In the genomic region with DNA sequence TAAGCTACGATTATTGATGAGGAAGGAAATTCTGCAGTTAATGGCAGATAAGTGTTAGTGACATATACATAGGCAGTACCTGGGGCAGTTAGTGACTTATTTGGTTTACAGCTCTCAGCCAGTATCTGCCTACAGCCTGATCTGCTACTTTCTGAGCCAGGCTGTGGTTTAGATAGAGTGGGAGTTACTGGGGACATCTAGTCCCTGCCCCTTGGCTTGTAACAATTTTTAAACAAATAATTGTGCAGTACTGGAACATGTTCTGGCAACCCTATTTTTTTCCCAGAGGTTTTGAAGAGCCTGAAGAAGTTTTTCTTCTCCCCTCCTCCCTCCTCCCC, we compare ENCODE assay signal across 9 cellular contexts. TPM values are rescaled to one million over a fixed set of nuclear protein-coding genes. Genes with fewer than 3 reads are reported as not detected.
DNase-seq lines count a peak whose midpoint lies in the region; ATAC-seq, FAIRE-seq and TF ChIP-seq lines count a peak whose summit lies in the region.
"Had no signal": no experiment of that assay in that cellular context is flagged by ENCODE, and none has a peak within 500 bp of the region (broad histone marks: within the 10 kb centered on the region; RNA-seq: fewer than 3 reads in every experiment).

No MANE protein-coding gene starts in this region.

- H3K4me1 ChIP-seq in upper lobe of right lung (peaks cover 13% of the 10 kb centered on the region), kidney (ENCODE audit: control insufficient read depth in 1 of 2, insufficient read depth in 1 of 2, low read depth in 1 of 2, low read length in 2 of 2) (peaks cover 0 to 5% of the 10 kb centered on the region in 2 donors)

- TF ChIP-seq CTCF in CD4-positive, alpha-beta T cell (IDR thresholded peaks at IDR 0.05): no peak
- TF ChIP-seq CTCF in upper lobe of right lung (IDR thresholded peaks at IDR 0.05) (no peak), kidney (IDR thresholded peaks at IDR 0.05; ENCODE audit: borderline replicate concordance, extremely low read depth, insufficient read depth) (no peak)

- H3K27me3 Mint-ChIP-seq in CD4-positive, alpha-beta T cell: peaks cover 45% of the 10 kb centered on the region
- H3K27me3 Mint-ChIP-seq in natural killer cell treated with Interleukin-12 subunit alpha and Interleukin-12 subunit beta and Interleukin-15 and Interleukin-18, amount 100 ng/mL, for 72 hours: peaks cover 39 to 46% of the 10 kb centered on the region in 2 donors

- no peaks in the 10 kb centered on the region for H3K9me3 ChIP-seq in CD4-positive, alpha-beta T cell (ENCODE audit: control insufficient read depth, low read length)
- H3K9me3 ChIP-seq in upper lobe of right lung (no peaks in the 10 kb centered on the region), kidney (ENCODE audit: control insufficient read depth in 1 of 2, low read length in 2 of 2) (peaks cover 3 to 10% of the 10 kb centered on the region in 2 donors)
- H3K9me3 ChIP-seq: neutrophil had no signal

- CTCF ChIA-PET in CD4-positive, alpha-beta T cell (lab: Charles Lee): no interaction called here

- H3K4me3 ChIP-seq in upper lobe of right lung (no peak overlapping the region), kidney (ENCODE audit: low read length in 2 of 2) (no peak overlapping the region)

- POLR2A ChIA-PET in CD4-positive, alpha-beta T cell (lab: Charles Lee): interaction anchor here (0.9 kb wide), 1 partner anchor 231 kb away, joined by 6 read pairs; no protein-coding TSS in a partner anchor

- intact Hi-C loops in CD4-positive, alpha-beta T cell (cut with DNase I, micrococcal nuclease): loop anchor here (5.0 to 10.0 kb wide), 6 partner anchors 230 to 1030 kb away; a partner anchor contains a TSS
- intact Hi-C loops in upper lobe of right lung (cut with DNase I) (no loop called here), kidney (cut with DNase I) (no loop called here)

- no peak for FAIRE-seq in kidney (lab: Jason Lieb, UNC)
- FAIRE-seq: islet of Langerhans had no signal

- H3K36me3 Mint-ChIP-seq in CD4-positive, alpha-beta T cell (ENCODE audit: low read depth): peaks cover 7% of the 10 kb centered on the region
- peaks cover 7% of the 10 kb centered on the region for H3K36me3 Mint-ChIP-seq in natural killer cell treated with Interleukin-12 subunit alpha and Interleukin-12 subunit beta and Interleukin-15 and Interleukin-18, amount 100 ng/mL, for 72 hours

- no peak overlapping the region for H3K27ac ChIP-seq in CD4-positive, alpha-beta T cell (ENCODE audit: low read depth, low read length)
- H3K27ac ChIP-seq in angular gyrus (ENCODE audit: low read depth, low read length): peak overlapping the region; percentile 89
- no peak overlapping the region for H3K27ac ChIP-seq in upper lobe of right lung
- H3K27ac ChIP-seq in kidney (ENCODE audit: low read depth in 2 of 2, low read length in 2 of 2): no peak overlapping the region
- H3K27ac ChIP-seq: neutrophil had no signal

- H3K27me3 ChIP-seq in CD4-positive, alpha-beta T cell (ENCODE audit: control insufficient read depth, insufficient read depth, low read length): peaks cover 4% of the 10 kb centered on the region
- peaks cover 47% of the 10 kb centered on the region for H3K27me3 ChIP-seq in upper lobe of right lung

- H3K9ac ChIP-seq in kidney (ENCODE audit: low read length in 2 of 2): no peak overlapping the region

- DNase-seq in CD4-positive, alpha-beta T cell: no peak
- peak; percentile 56 for DNase-seq in G401 (ENCODE audit: low spot score)
- DNase-seq in natural killer cell treated with Interleukin-12 subunit alpha and Interleukin-12 subunit beta and Interleukin-15 and Interleukin-18, amount 100 ng/mL, for 72 hours (ENCODE audit: low spot score): no peak
- DNase-seq in upper lobe of right lung: no peak
- no peak for DNase-seq in kidney

- peak overlapping the region; percentile 79 for H3K27ac Mint-ChIP-seq in CD4-positive, alpha-beta T cell
- H3K27ac Mint-ChIP-seq in natural killer cell treated with Interleukin-12 subunit alpha and Interleukin-12 subunit beta and Interleukin-15 and Interleukin-18, amount 100 ng/mL, for 72 hours: no peak overlapping the region

- in situ Hi-C loops in G401 (cut with HindIII; ENCODE audit: low sequenced_read_pairs): no loop called here

- H3K4me3 Mint-ChIP-seq in CD4-positive, alpha-beta T cell: peak overlapping the region; percentile 92
- peak overlapping the region; percentile 52 for H3K4me3 Mint-ChIP-seq in natural killer cell treated with Interleukin-12 subunit alpha and Interleukin-12 subunit beta and Interleukin-15 and Interleukin-18, amount 100 ng/mL, for 72 hours

- H3K36me3 ChIP-seq in upper lobe of right lung (no peaks in the 10 kb centered on the region), kidney (ENCODE audit: control insufficient read depth in 1 of 2, insufficient read depth in 2 of 2, low read length in 2 of 2) (no peaks in the 10 kb centered on the region)
- H3K36me3 ChIP-seq: neutrophil had no signal

- no peak for ATAC-seq in CD4-positive, alpha-beta T cell (ENCODE audit: poor library complexity)
- no peak for ATAC-seq in natural killer cell treated with Interleukin-12 subunit alpha and Interleukin-12 subunit beta and Interleukin-15 and Interleukin-18, amount 100 ng/mL, for 72 hours
- no peak for ATAC-seq in HG03469 (IDR thresholded peaks at IDR 0.05; ENCODE audit: unreplicated experiment)
- no peak for ATAC-seq in upper lobe of right lung

- peaks cover 24% of the 10 kb centered on the region for H3K4me1 Mint-ChIP-seq in CD4-positive, alpha-beta T cell (ENCODE audit: low read depth)
- H3K4me1 Mint-ChIP-seq in natural killer cell treated with Interleukin-12 subunit alpha and Interleukin-12 subunit beta and Interleukin-15 and Interleukin-18, amount 100 ng/mL, for 72 hours (ENCODE audit: low read depth in 2 of 2): peaks cover 0 to 4% of the 10 kb centered on the region in 2 donors

- no peaks in the 10 kb centered on the region for H3K9me3 Mint-ChIP-seq in CD4-positive, alpha-beta T cell
- no peaks in the 10 kb centered on the region for H3K9me3 Mint-ChIP-seq in natural killer cell treated with Interleukin-12 subunit alpha and Interleukin-12 subunit beta and Interleukin-15 and Interleukin-18, amount 100 ng/mL, for 72 hours

RNA-seq across cellular contexts. Expression of a gene that starts 2.3 kb away (rescaled TPM):
- total RNA-seq in CD4-positive, alpha-beta T cell: 1 to 10 TPM; 7.3 to 8.1 TPM
- 9.3 and 10.7 TPM in 2 replicates for total RNA-seq in G401 (2014; rRNA removed; shearing (Covaris generic))
- total RNA-seq in natural killer cell treated with Interleukin-12 subunit alpha and Interleukin-12 subunit beta and Interleukin-15 and Interleukin-18, amount 100 ng/mL, for 72 hours: 1 to 10 TPM; 2.6 to 8.6 TPM
- total RNA-seq in upper lobe of right lung: 0.49 TPM
- total RNA-seq in kidney: 3.6 TPM
- 1.0 TPM for polyA plus RNA-seq in kidney (ENCODE audit: insufficient read depth, low read depth, low replicate concordance)

Comparison
In these comparisons a context has a peak if more than half of its experiments do, and no peak if none do; other contexts are left out.
1. intact Hi-C loops: an anchor here in CD4-positive, alpha-beta T cell (5.0 to 10.0 kb wide); none called in upper lobe of right lung and kidney.